Comparison of ENCODE assay signal across 9 cellular contexts in genomic region chr19:18436651-18437478, GRCh38. TPM values are rescaled to one million over a fixed set of nuclear protein-coding genes. Genes with fewer than 3 reads are reported as not detected.
DNase-seq lines count a peak whose midpoint lies in the region; ATAC-seq and TF ChIP-seq lines count a peak whose summit lies in the region.
"Had no signal": no experiment of that assay in that cellular context is flagged by ENCODE, and none has a peak within 500 bp of the region (broad histone marks: within the 10 kb centered on the region; RNA-seq: fewer than 3 reads in every experiment).

No MANE protein-coding gene starts in this region.

- intact Hi-C loops in activated CD4-positive, alpha-beta T cell treated with anti-CD3 and anti-CD28 coated beads, Interleukin-2, amount 10 ng/mL, durations not matched to agents 24 days and 14 days (cut with micrococcal nuclease): no loop called here
- intact Hi-C loops in dorsolateral prefrontal cortex (cut with DNase I): no loop called here

- H3K27ac ChIP-seq in dorsolateral prefrontal cortex: peak overlapping the region in 17 of 59 donors; percentile 8 to 84 (median 64)

- peaks cover 17% of the 10 kb centered on the region for H3K36me3 Mint-ChIP-seq in activated CD4-positive, alpha-beta T cell treated with anti-CD3 and anti-CD28 coated beads, Interleukin-2, amount 10 ng/mL, durations not matched to agents 24 days and 14 days (ENCODE audit: low read depth)

- peak overlapping the region; percentile 20 for H3K27ac Mint-ChIP-seq in activated CD4-positive, alpha-beta T cell treated with anti-CD3 and anti-CD28 coated beads, Interleukin-2, amount 10 ng/mL, durations not matched to agents 24 days and 14 days

- DNase-seq in G401 (ENCODE audit: low spot score) (peak; percentile 67), NCI-H226 (peak; percentile 90), dorsolateral prefrontal cortex (no peak), lung microvascular endothelial cell (ENCODE audit: low read depth in 2 of 2) (peak; percentile 77 to 80), occipital lobe (lab: John Stamatoyannopoulos, UW) (no peak)
- DNase-seq in activated CD4-positive, alpha-beta T cell treated with anti-CD3 and anti-CD28 coated beads, Interleukin-2, amount 10 ng/mL, durations not matched to agents 24 days and 14 days: peak; percentile 91
- peak; percentile 88 for DNase-seq in stimulated activated CD8-positive, alpha-beta memory T cell treated with anti-CD3 and anti-CD28 coated beads, Interleukin-4, amount 100 ng/mL, for 48 hours

- H3K9me3 Mint-ChIP-seq in activated CD4-positive, alpha-beta T cell treated with anti-CD3 and anti-CD28 coated beads, Interleukin-2, amount 10 ng/mL, durations not matched to agents 24 days and 14 days: no peaks in the 10 kb centered on the region

- peaks cover 17% of the 10 kb centered on the region for H3K4me1 Mint-ChIP-seq in activated CD4-positive, alpha-beta T cell treated with anti-CD3 and anti-CD28 coated beads, Interleukin-2, amount 10 ng/mL, durations not matched to agents 24 days and 14 days

- peak overlapping the region; percentile 10 to 72 (median 60) for H3K4me3 ChIP-seq in dorsolateral prefrontal cortex

- ATAC-seq in HG02678 (IDR thresholded peaks at IDR 0.05; ENCODE audit: unreplicated experiment): peak; percentile 54

- H3K27me3 ChIP-seq in dorsolateral prefrontal cortex: peaks cover 0 to 15% (median 0%) of the 10 kb centered on the region in 45 donors

- no peaks in the 10 kb centered on the region for H3K27me3 Mint-ChIP-seq in activated CD4-positive, alpha-beta T cell treated with anti-CD3 and anti-CD28 coated beads, Interleukin-2, amount 10 ng/mL, durations not matched to agents 24 days and 14 days

- TF ChIP-seq CTCF in dorsolateral prefrontal cortex (IDR thresholded peaks at IDR 0.05 in 54 of 56, conservative IDR thresholded peaks at IDR 0.05 in 2 of 56; ENCODE audit: low read depth in 1 of 56, partially characterized antibody in 56 of 56): no peak

- peak overlapping the region; percentile 73 for H3K4me3 Mint-ChIP-seq in activated CD4-positive, alpha-beta T cell treated with anti-CD3 and anti-CD28 coated beads, Interleukin-2, amount 10 ng/mL, durations not matched to agents 24 days and 14 days

- in situ Hi-C loops in G401 (cut with HindIII; ENCODE audit: low sequenced_read_pairs): no loop called here

RNA-seq across cellular contexts. Expression of gene ISYNA1, which starts 1.1 kb away (rescaled TPM):
- total RNA-seq in G401 (2014; rRNA removed; shearing (Covaris generic)): 251 and 359 TPM in 2 replicates
- total RNA-seq in activated CD4-positive, alpha-beta T cell treated with anti-CD3 and anti-CD28 coated beads, Interleukin-2, amount 10 ng/mL, durations not matched to agents 24 days and 14 days: 9.9 and 10.9 TPM in 2 replicates
- total RNA-seq in dorsolateral prefrontal cortex (100 to 1,000 TPM in 1 of 120 experiments, 10 to 100 TPM in 118, 1 to 10 TPM in 1; 7.4 to 118 (median 26.3) TPM), lung microvascular endothelial cell (26.0 and 33.6 TPM in 2 replicates), occipital lobe (95.1 TPM)

RNA-seq across cellular contexts. Expression of gene SSBP4, which starts 17.7 kb away (rescaled TPM):
- total RNA-seq in G401 (2014; rRNA removed; shearing (Covaris generic)): 272 and 351 TPM in 2 replicates
- 154 TPM in 2 replicates for total RNA-seq in activated CD4-positive, alpha-beta T cell treated with anti-CD3 and anti-CD28 coated beads, Interleukin-2, amount 10 ng/mL, durations not matched to agents 24 days and 14 days
- 100 to 1,000 TPM in 39 of 120 experiments, 10 to 100 TPM in 81; 42.5 to 168 (median 93.8) TPM for total RNA-seq in dorsolateral prefrontal cortex
- 44.0 and 45.8 TPM in 2 replicates for total RNA-seq in lung microvascular endothelial cell
- 75.6 TPM for total RNA-seq in occipital lobe

RNA-seq across cellular contexts. Expression of gene LRRC25, which starts 39.4 kb away (rescaled TPM):
- not detected in 2 replicates for total RNA-seq in G401 (2014; rRNA removed; shearing (Covaris generic))
- not detected in 2 replicates for total RNA-seq in activated CD4-positive, alpha-beta T cell treated with anti-CD3 and anti-CD28 coated beads, Interleukin-2, amount 10 ng/mL, durations not matched to agents 24 days and 14 days
- total RNA-seq in dorsolateral prefrontal cortex (10 to 100 TPM in 1 of 120 experiments, 1 to 10 TPM in 99, under 1 TPM in 19, not detected in 1; 0.44 to 11.8 (median 1.8) TPM), lung microvascular endothelial cell (not detected in 2 replicates), occipital lobe (0.78 TPM)
- total RNA-seq: dermis microvascular lymphatic vessel endothelial cell had no signal

RNA-seq across cellular contexts. Expression of gene GDF15, which starts 50.9 kb away (rescaled TPM):
- total RNA-seq in G401 (2014; rRNA removed; shearing (Covaris generic)): 143 and 217 TPM in 2 replicates
- 0.26 TPM in 1 of 2 replicates, not detected in the other for total RNA-seq in activated CD4-positive, alpha-beta T cell treated with anti-CD3 and anti-CD28 coated beads, Interleukin-2, amount 10 ng/mL, durations not matched to agents 24 days and 14 days
- 1 to 10 TPM in 56 of 120 experiments, under 1 TPM in 35, not detected in 29; 0.43 to 7.1 (median 1.2) TPM for total RNA-seq in dorsolateral prefrontal cortex
- 70.0 and 104 TPM in 2 replicates for total RNA-seq in lung microvascular endothelial cell
- total RNA-seq in occipital lobe: not detected

Comparison
In these comparisons a context has a peak if more than half of its experiments do, and no peak if none do; other contexts are left out.
1. DNase-seq: peak in G401 (single experiment), NCI-H226 (single experiment), activated CD4-positive, alpha-beta T cell treated with anti-CD3 and anti-CD28 coated beads, Interleukin-2, amount 10 ng/mL, durations not matched to agents 24 days and 14 days (single experiment), lung microvascular endothelial cell (2 of 2) and stimulated activated CD8-positive, alpha-beta memory T cell treated with anti-CD3 and anti-CD28 coated beads, Interleukin-4, amount 100 ng/mL, for 48 hours (single experiment); none in dorsolateral prefrontal cortex (0 of 10) and occipital lobe (single experiment).